10 cellular contexts compared by ENCODE assay signal in the genomic region with DNA sequence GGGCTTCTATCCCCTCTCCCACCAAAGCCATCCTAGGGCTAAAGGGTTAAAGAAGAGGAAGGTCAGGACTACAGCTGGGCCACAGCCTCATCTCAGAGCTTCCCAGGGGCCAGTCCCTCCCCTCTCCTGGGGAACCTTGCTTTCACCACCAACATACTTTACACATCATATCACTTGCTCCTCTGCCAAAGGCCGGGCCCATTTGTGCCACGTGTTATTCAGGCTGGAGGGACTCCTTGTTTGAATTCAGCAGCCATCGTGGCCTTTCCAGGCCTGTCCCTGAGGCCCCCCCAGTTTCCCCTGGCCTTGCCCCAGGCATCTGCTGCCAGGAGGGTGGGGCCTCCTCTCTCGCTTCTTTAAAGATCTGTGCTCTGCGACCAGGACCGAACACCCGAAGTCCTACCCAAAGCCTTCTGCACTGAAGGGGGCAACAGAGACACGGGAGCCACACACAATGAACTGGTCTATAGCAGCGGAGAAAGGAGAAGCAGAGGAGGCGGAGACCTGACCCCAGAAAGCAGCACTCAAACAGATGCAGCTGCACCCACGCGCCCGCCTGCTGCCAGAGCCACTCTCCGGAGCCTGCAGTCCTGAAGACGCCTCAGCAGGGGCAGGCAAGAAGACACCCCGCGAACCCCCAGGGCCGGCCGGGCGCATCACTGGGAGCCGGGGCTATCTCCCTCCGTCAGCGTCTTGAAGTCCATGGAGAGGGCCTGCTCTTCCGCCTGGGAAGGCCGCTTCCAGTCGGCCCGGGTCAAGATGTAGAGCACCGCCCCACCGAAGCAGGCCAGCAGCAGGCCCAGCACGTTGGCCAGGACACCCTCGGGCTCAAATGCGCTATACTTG. TPM values are rescaled to one million over a fixed set of nuclear protein-coding genes. Genes with fewer than 3 reads are reported as not detected.
DNase-seq lines count a peak whose midpoint lies in the region; FAIRE-seq and TF ChIP-seq lines count a peak whose summit lies in the region.
"Had no signal": no experiment of that assay in that cellular context is flagged by ENCODE, and none has a peak within 500 bp of the region (broad histone marks: within the 10 kb centered on the region; RNA-seq: fewer than 3 reads in every experiment).

No MANE protein-coding gene starts in this region.

- H3K4me1 ChIP-seq in astrocyte (ENCODE audit: insufficient read depth, low read length), result peaks cover 33% of the 10 kb centered on the region
- H3K4me1 ChIP-seq in tibial nerve, result peaks cover 0 to 68% (median 43%) of the 10 kb centered on the region in 4 donors

- H3K4me3 ChIP-seq in astrocyte (ENCODE audit: insufficient read depth, low read depth, low read length), result no peak overlapping the region
- peak overlapping the region in 1 of 4 donors; percentile 16 for H3K4me3 ChIP-seq in tibial nerve

- H3K9me3 ChIP-seq in astrocyte (ENCODE audit: insufficient read depth, low read depth, low read length), result no peaks in the 10 kb centered on the region
- no peaks in the 10 kb centered on the region for H3K9me3 ChIP-seq in tibial nerve

- H3K4me1 Mint-ChIP-seq in astrocyte (ENCODE audit: low read depth, unreplicated experiment), result peaks cover 10% of the 10 kb centered on the region

- no peaks in the 10 kb centered on the region for H3K27me3 ChIP-seq in astrocyte (ENCODE audit: insufficient read depth, low read length)
- H3K27me3 ChIP-seq in tibial nerve, result no peaks in the 10 kb centered on the region

- H3K27me3 Mint-ChIP-seq in astrocyte (ENCODE audit: low read depth, unreplicated experiment), result no peaks in the 10 kb centered on the region

- H3K79me2 ChIP-seq in astrocyte (ENCODE audit: insufficient read depth, low read length), result no peaks in the 10 kb centered on the region

- TF ChIP-seq CTCF in astrocyte (IDR thresholded peaks at IDR 0.05; ENCODE audit: insufficient read depth, low read depth, low read length) (no peak), tibial nerve (IDR thresholded peaks at IDR 0.05) (no peak)

- no peaks in the 10 kb centered on the region for H3K36me3 Mint-ChIP-seq in astrocyte (ENCODE audit: low read depth, unreplicated experiment)
- H3K36me3 Mint-ChIP-seq: IgD-negative memory B cell had no signal

- H3K9ac ChIP-seq in astrocyte (ENCODE audit: low read length), result peak overlapping the region; percentile 74

- DNase-seq in NCI-H2227 (lab: John Stamatoyannopoulos, UW; ENCODE audit: unreplicated experiment) (peak; percentile 35), NCI-H2227 treated with DMSO at 0.1 percent for 48 hours (lab: John Stamatoyannopoulos, UW) (no peak), astrocyte (ENCODE audit: low read depth) (peak; percentile 93), islet precursor cell (peak; percentile 77), tibial nerve (ENCODE audit: low spot score in 2 of 2) (peak; percentile 87 to 92), NCI-H748 (lab: John Stamatoyannopoulos, UW; ENCODE audit: unreplicated experiment) (no peak), GM12891 (ENCODE audit: insufficient read length, low spot score) (no peak)
- DNase-seq in activated naive CD4-positive, alpha-beta T cell treated with anti-CD3 and anti-CD28 coated beads, Interleukin-2, amount 50 U/mL, for 16 hours, result no peak

- H2AFZ ChIP-seq in astrocyte (ENCODE audit: low read depth, low read length), result no peak overlapping the region

- TF ChIP-seq POLR2A in tibial nerve (IDR thresholded peaks at IDR 0.05), result no peak
- no peak for TF ChIP-seq POLR2A in GM12891 (IDR thresholded peaks at IDR 0.05; ENCODE audit: low read depth, low read length)

- H3K27ac ChIP-seq in astrocyte (ENCODE audit: low read depth, low read length) (peak overlapping the region; percentile 85), tibial nerve (peak overlapping the region; percentile 51 to 83 (median 76))

- H3K4me2 ChIP-seq in astrocyte (ENCODE audit: low read length), result peak overlapping the region; percentile 68

- H3K36me3 ChIP-seq in astrocyte (ENCODE audit: insufficient read depth, low read length) (no peaks in the 10 kb centered on the region), tibial nerve (no peaks in the 10 kb centered on the region)

- no peaks in the 10 kb centered on the region for H3K9me3 Mint-ChIP-seq in astrocyte (ENCODE audit: unreplicated experiment)
- H3K9me3 Mint-ChIP-seq: IgD-negative memory B cell had no signal

- peaks cover 7% of the 10 kb centered on the region for H4K20me1 ChIP-seq in astrocyte (ENCODE audit: insufficient read depth, low read length)

- no peak overlapping the region for H3K4me3 Mint-ChIP-seq in astrocyte (ENCODE audit: unreplicated experiment)

- peak in 1 of 2 donors; percentile 65 for TF ChIP-seq EP300 in tibial nerve (IDR thresholded peaks at IDR 0.05)

- peak; percentile 41 for FAIRE-seq in astrocyte (lab: Jason Lieb, UNC)
- FAIRE-seq in GM12891 (lab: Jason Lieb, UNC), result no peak
- FAIRE-seq: colon had no signal

- peak overlapping the region; percentile 63 for H3K27ac Mint-ChIP-seq in astrocyte (ENCODE audit: unreplicated experiment)

- WGBS in tibial nerve, 2 donors, result 28 to 36% methylated on average over 29 to 31 of the region's 32 CpGs

TF ChIP-seq in GM12891, 5 proteins besides CTCF, POLR2A, EP300 and RAD21:
- no peak for TF ChIP-seq PAX5 (IDR thresholded peaks at IDR 0.05; ENCODE audit: insufficient read depth, low read length, severe bottlenecking)
- TF ChIP-seq POLR2AphosphoS5 (IDR thresholded peaks at IDR 0.05; ENCODE audit: low read depth, low read length), result no peak
- no peak for TF ChIP-seq POU2F2 (IDR thresholded peaks at IDR 0.05; ENCODE audit: low read depth, low read length)
- TF ChIP-seq TAF1 (IDR thresholded peaks at IDR 0.05; ENCODE audit: low read depth, low read length), result no peak
- no peak for TF ChIP-seq SPI1 (IDR thresholded peaks at IDR 0.05; ENCODE audit: low read depth, low read length)

RNA-seq across cellular contexts. Expression of a gene that starts 12.1 kb away (rescaled TPM):
- 8.1 and 8.3 TPM in 2 replicates for total RNA-seq in astrocyte
- total RNA-seq in tibial nerve, result 10 to 100 TPM; 21.4 to 52.5 (median 35.0) TPM
- polyA plus RNA-seq in GM12891 (2012; ENCODE audit: low read depth, missing spikeins), result 3.8 TPM

RNA-seq across cellular contexts. Expression of a gene that starts 42.9 kb away (rescaled TPM):
- total RNA-seq in astrocyte (0.87 and 1.0 TPM in 2 replicates), tibial nerve (10 to 100 TPM in 2 of 4 donors, 1 to 10 TPM in 2; 7.5 to 35.3 (median 14.1) TPM)
- polyA plus RNA-seq in GM12891 (2012; ENCODE audit: low read depth, missing spikeins), result 0.21 TPM

Comparison
In these comparisons a context has a peak if more than half of its experiments do, and no peak if none do; other contexts are left out.
1. DNase-seq: peak in NCI-H2227 (single experiment), astrocyte (single experiment), islet precursor cell (single experiment) and tibial nerve (2 of 2); none in NCI-H2227 treated with DMSO at 0.1 percent for 48 hours (single experiment), NCI-H748 (single experiment), activated naive CD4-positive, alpha-beta T cell treated with anti-CD3 and anti-CD28 coated beads, Interleukin-2, amount 50 U/mL, for 16 hours (single experiment) and GM12891 (single experiment).